In genomic region chrX:10286195-10286594, GRCh38 we compare ENCODE assay signal across 21 cellular contexts.
DNase-seq lines count a peak whose midpoint lies in the region; ATAC-seq and TF ChIP-seq lines count a peak whose summit lies in the region.
"Had no signal": no experiment of that assay in that cellular context is flagged by ENCODE, and none has a peak within 500 bp of the region (broad histone marks: within the 10 kb centered on the region; RNA-seq: fewer than 3 reads in every experiment).

No MANE protein-coding gene starts in this region.

- no peaks in the 10 kb centered on the region for H3K4me1 ChIP-seq in heart right ventricle

- TF ChIP-seq CTCF in heart right ventricle (IDR thresholded peaks at IDR 0.05) = no peak

- DNase-seq in DMS 273 (lab: John Stamatoyannopoulos, UW; ENCODE audit: unreplicated experiment) = peak; percentile 22
- DNase-seq in DMS 273 treated with DMSO at 0.1 percent for 48 hours (lab: John Stamatoyannopoulos, UW) = no peak
- peak; percentile 31 for DNase-seq in Right ventricle myocardium inferior (ENCODE audit: missing footprints)
- DNase-seq in heart right ventricle = no peak
- no peak for DNase-seq in NCI-H510A (lab: John Stamatoyannopoulos, UW)
- DNase-seq: AML-193; C1 segment of cervical spinal cord; CD4-positive, alpha-beta memory T cell; CD4-positive, CD25-positive, alpha-beta regulatory T cell; CD8-positive, alpha-beta memory T cell; COR-L47; DMS153; DMS53; DMS79; DND-41; EL; GDM1 had no signal

- H3K27me3 ChIP-seq in heart right ventricle = peaks cover 0 to 5% (median 0%) of the 10 kb centered on the region in 7 donors

- H3K4me3 ChIP-seq in heart right ventricle = no peak overlapping the region
- H3K4me3 ChIP-seq: A549, BLaER1, GM12878 had no signal

- intact Hi-C loops in Right ventricle myocardium inferior (cut with DNase I) (no loop called here), heart right ventricle (cut with DNase I) (no loop called here)

- no peak for ATAC-seq in Right ventricle myocardium inferior
- no peak for ATAC-seq in heart right ventricle
- ATAC-seq: A549, GM12878 had no signal

- peaks cover 0 to 4% (median 0%) of the 10 kb centered on the region in 11 donors for H3K9me3 ChIP-seq in heart right ventricle
- H3K9me3 ChIP-seq: A549 had no signal

- 88 to 93% methylated on average over 6 of the region's 6 CpGs for WGBS in heart right ventricle, 2 donors

- H3K27ac ChIP-seq in heart right ventricle = no peak overlapping the region
- H3K27ac ChIP-seq: 22Rv1, BLaER1 had no signal

- H3K36me3 ChIP-seq in heart right ventricle = no peaks in the 10 kb centered on the region
- H3K36me3 ChIP-seq: BLaER1 had no signal

Comparison
In these comparisons a context has a peak if more than half of its experiments do, and no peak if none do; other contexts are left out.
1. DNase-seq: peak in DMS 273 (single experiment) and Right ventricle myocardium inferior (single experiment); none in DMS 273 treated with DMSO at 0.1 percent for 48 hours (single experiment), heart right ventricle (0 of 2) and NCI-H510A (single experiment).